8 cellular contexts compared by ENCODE assay signal in the genomic region with DNA sequence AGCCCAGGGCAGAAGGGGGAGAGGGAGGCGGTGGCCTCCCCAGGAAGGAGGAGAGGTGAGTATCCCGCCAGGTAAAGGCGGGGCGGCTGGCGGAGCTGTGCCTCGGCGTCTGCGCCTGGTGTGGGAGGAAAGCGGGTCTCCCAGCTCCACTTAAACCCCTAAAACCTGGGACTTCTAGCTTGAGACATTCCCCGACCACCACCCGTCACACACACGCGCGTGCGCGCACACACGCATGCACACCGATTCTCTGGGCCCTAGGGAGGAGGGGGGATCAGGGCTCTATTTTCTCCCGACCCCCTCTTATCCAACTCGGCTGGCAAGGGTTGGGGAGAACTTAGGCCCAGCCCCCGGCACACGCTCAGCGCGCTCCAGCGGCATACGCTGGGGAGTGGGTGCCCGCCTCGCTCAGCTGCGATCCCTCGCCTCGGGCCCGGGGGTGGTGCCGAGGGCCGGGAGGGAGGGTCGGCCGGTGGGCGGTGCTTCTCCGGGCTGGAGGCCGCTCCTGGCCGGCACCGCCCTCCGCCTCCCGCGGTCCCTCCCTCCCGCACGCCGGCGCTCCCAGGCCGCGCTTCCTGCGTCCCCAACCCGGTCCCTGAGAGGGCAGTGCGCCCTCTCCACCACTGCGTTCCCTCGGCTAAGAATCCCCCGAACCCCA. TPM values are rescaled to one million over a fixed set of nuclear protein-coding genes. Genes with fewer than 3 reads are reported as not detected.
DNase-seq lines count a peak whose midpoint lies in the region; ATAC-seq and TF ChIP-seq lines count a peak whose summit lies in the region.

A gene with protein sequence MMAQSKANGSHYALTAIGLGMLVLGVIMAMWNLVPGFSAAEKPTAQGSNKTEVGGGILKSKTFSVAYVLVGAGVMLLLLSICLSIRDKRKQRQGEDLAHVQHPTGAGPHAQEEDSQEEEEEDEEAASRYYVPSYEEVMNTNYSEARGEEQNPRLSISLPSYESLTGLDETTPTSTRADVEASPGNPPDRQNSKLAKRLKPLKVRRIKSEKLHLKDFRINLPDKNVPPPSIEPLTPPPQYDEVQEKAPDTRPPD (plus strand): TSS at position 564 of the 658 bp plus-strand sequence. CDS start 61,341 bp downstream, outside the sequence.

- H3K27me3 ChIP-seq in right atrium auricular region: no peaks in the 10 kb centered on the region
- H3K27me3 ChIP-seq in prostate gland (replicated peaks; ENCODE audit: insufficient read depth): no peaks in the 10 kb centered on the region

- ATAC-seq in activated T-cell treated with anti-CD3 and anti-CD28 coated beads, Interleukin-2, amount 50 U/mL, for 4 hours: peak; percentile 27 to 29
- ATAC-seq in HG02588 (IDR thresholded peaks at IDR 0.05; ENCODE audit: unreplicated experiment): no peak

- H3K9me3 Mint-ChIP-seq in activated T-cell treated with anti-CD3 and anti-CD28 coated beads, Interleukin-2, amount 50 U/mL, for 4 hours: no peaks in the 10 kb centered on the region

- H3K4me3 Mint-ChIP-seq in activated T-cell treated with anti-CD3 and anti-CD28 coated beads, Interleukin-2, amount 50 U/mL, for 4 hours: peak within 1 kb of the TSS; percentile 61

- peaks cover 26% of the 10 kb centered on the region for H3K4me1 Mint-ChIP-seq in activated T-cell treated with anti-CD3 and anti-CD28 coated beads, Interleukin-2, amount 50 U/mL, for 4 hours (ENCODE audit: low read depth)

- H3K9me3 ChIP-seq in right atrium auricular region (no peaks in the 10 kb centered on the region), prostate gland (no peaks in the 10 kb centered on the region)

- no peak for DNase-seq in activated T-cell treated with anti-CD3 and anti-CD28 coated beads, Interleukin-2, amount 50 U/mL, for 4 hours
- no peak for DNase-seq in activated T-cell treated with anti-CD3 and anti-CD28 coated beads, Interleukin-2, amount 50 U/mL, for 1 hour
- peak; percentile 91 for DNase-seq in NCI-H345 (lab: John Stamatoyannopoulos, UW)
- DNase-seq in anterior cingulate cortex (lab: John Stamatoyannopoulos, UW): peak in 38 of 58 donors; percentile 10 to 58 (median 34)
- DNase-seq in right atrium auricular region (ENCODE audit: low spot score): no peak
- DNase-seq in prostate gland (ENCODE audit: low spot score): peak; percentile 74
- DNase-seq in NK-92 (lab: John Stamatoyannopoulos, UW; ENCODE audit: unreplicated experiment): no peak

- TF ChIP-seq CTCF in right atrium auricular region (IDR thresholded peaks at IDR 0.05): no peak
- TF ChIP-seq CTCF in prostate gland (IDR thresholded peaks at IDR 0.05): peak in 1 of 4 experiments; percentile 3

- H3K27ac ChIP-seq in right atrium auricular region: peak within 1 kb of the TSS; percentile 77
- peak within 1 kb of the TSS; percentile 79 to 91 for H3K27ac ChIP-seq in prostate gland

- H3K4me3 ChIP-seq in right atrium auricular region (peak within 1 kb of the TSS; percentile 54 to 79), prostate gland (peak within 1 kb of the TSS; percentile 71 to 82)

- 1% methylated on average over 34 of the region's 56 CpGs for WGBS in prostate gland

- intact Hi-C loops in prostate gland (cut with DNase I): loop anchor here (5.0 kb wide), 1 partner anchor 49 kb away; no protein-coding TSS in a partner anchor

- H3K4me1 ChIP-seq in right atrium auricular region: peaks cover 0 to 20% of the 10 kb centered on the region in 2 donors
- peaks cover 4% of the 10 kb centered on the region for H3K4me1 ChIP-seq in prostate gland (replicated peaks)

- H3K27me3 Mint-ChIP-seq in activated T-cell treated with anti-CD3 and anti-CD28 coated beads, Interleukin-2, amount 50 U/mL, for 4 hours (ENCODE audit: low read depth): peaks cover 56% of the 10 kb centered on the region

- TF ChIP-seq POLR2A in prostate gland (IDR thresholded peaks at IDR 0.05): peak; percentile 88

- no peaks in the 10 kb centered on the region for H3K36me3 ChIP-seq in right atrium auricular region
- no peaks in the 10 kb centered on the region for H3K36me3 ChIP-seq in prostate gland

- H3K36me3 Mint-ChIP-seq in activated T-cell treated with anti-CD3 and anti-CD28 coated beads, Interleukin-2, amount 50 U/mL, for 4 hours (ENCODE audit: insufficient read depth): no peaks in the 10 kb centered on the region

RNA-seq across cellular contexts. Expression of the gene that starts here (rescaled TPM):
- under 1 TPM in 1 of 3 donors, not detected in 2; 0.27 TPM for total RNA-seq in activated T-cell treated with anti-CD3 and anti-CD28 coated beads, Interleukin-2, amount 50 U/mL, for 4 hours
- 1 to 10 TPM; 3.2 to 6.6 TPM for total RNA-seq in right atrium auricular region
- total RNA-seq in prostate gland: 10 to 100 TPM in 1 of 2 donors, 1 to 10 TPM in 1; 9.8 to 17.6 TPM

Comparison
In these comparisons a context has a peak if more than half of its experiments do, and no peak if none do; other contexts are left out.
1. Peak in ATAC-seq in activated T-cell treated with anti-CD3 and anti-CD28 coated beads, Interleukin-2, amount 50 U/mL, for 4 hours; RNA of the gene not detected or under 1 TPM.
2. DNase-seq: peak in NCI-H345 (single experiment), anterior cingulate cortex (38 of 58) and prostate gland (single experiment); none in activated T-cell treated with anti-CD3 and anti-CD28 coated beads, Interleukin-2, amount 50 U/mL, for 4 hours (single experiment), activated T-cell treated with anti-CD3 and anti-CD28 coated beads, Interleukin-2, amount 50 U/mL, for 1 hour (single experiment), right atrium auricular region (single experiment) and NK-92 (single experiment).